Comparison of ENCODE assay signal across 5 cellular contexts in the genomic region with DNA sequence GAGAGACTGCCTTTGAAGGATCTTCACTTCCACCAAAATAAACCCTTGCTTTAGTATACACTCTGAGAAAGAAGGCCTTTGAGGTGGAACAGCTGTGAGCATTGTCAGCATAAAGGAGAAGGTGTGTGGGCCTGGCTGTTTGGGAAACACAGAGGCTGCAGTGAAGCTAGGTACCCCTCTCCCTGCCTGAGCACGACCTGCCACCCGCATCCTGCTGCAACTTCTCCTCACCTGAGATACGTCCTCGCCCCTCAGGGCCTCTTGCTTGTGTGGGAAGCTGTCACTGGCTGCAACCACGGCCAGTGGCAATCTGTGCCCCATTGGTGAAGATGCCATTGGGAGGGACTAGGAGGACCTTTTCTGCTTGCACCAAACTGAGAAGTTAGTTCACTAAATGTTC.
"Had no signal": no experiment of that assay in that cellular context is flagged by ENCODE, and none has a peak within 500 bp of the region (broad histone marks: within the 10 kb centered on the region; RNA-seq: fewer than 3 reads in every experiment).

No MANE protein-coding gene starts in this region.

- H3K4me3 Mint-ChIP-seq: GM23338, H9 had no signal

- ATAC-seq: GM23338, HepG2 had no signal

- DNase-seq: H9, HCEC 1CT had no signal

- H3K27ac Mint-ChIP-seq: GM23338, H9 had no signal

- H3K27me3 Mint-ChIP-seq: IgD-negative memory B cell had no signal
